20 cellular contexts compared by ENCODE assay signal in the genomic region with DNA sequence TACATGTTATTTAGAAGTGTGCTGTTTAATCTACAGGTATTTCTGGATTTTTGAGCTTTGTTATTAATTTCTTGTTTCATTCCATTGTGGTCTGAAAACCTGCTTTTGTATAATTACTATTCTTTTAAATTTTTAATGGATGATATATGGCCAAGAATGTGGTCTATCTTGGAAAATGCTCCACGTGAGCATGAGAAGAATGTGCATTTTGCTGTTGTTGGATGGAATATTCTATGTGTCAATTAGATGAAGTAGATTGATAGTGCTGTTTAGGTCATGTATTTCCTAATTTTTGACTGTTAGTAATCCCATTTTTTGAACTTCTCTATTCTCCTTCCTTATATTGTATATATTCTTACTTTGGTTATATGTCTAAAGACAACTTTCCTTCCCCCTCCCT.
"Had no signal": no experiment of that assay in that cellular context is flagged by ENCODE, and none has a peak within 500 bp of the region (broad histone marks: within the 10 kb centered on the region; RNA-seq: fewer than 3 reads in every experiment).

No MANE protein-coding gene starts in this region.

- H3K9me3 ChIP-seq: MG63, SJSA1 had no signal

- DNase-seq: KBM-7, MG63, NCI-H1092 treated with DMSO at 0.1 percent for 48 hours, NCI-H1436, NCI-H187, NCI-H2029, NCI-H2081 treated with DMSO at 0.1 percent for 48 hours, NCI-H2171, NCI-H226, NCI-H446, NCI-H510A, NCI-H524 treated with DMSO at 0.1 percent for 48 hours, NCI-H69, Right ventricle myocardium superior, RPMI8226, SIG-M5 had no signal

- H3K27me3 ChIP-seq: MG63, SJSA1 had no signal

- H3K36me3 ChIP-seq: MG63, SJSA1 had no signal

- H3K4me1 ChIP-seq: SJSA1 had no signal

- H3K4me3 ChIP-seq: MG63, SJSA1, SK-N-MC had no signal

- H3K27ac ChIP-seq: HL-60, SJSA1, SK-N-MC had no signal

- FAIRE-seq: RCC 7860 had no signal
